ENCODE assay signal across 8 cellular contexts in the genomic region with DNA sequence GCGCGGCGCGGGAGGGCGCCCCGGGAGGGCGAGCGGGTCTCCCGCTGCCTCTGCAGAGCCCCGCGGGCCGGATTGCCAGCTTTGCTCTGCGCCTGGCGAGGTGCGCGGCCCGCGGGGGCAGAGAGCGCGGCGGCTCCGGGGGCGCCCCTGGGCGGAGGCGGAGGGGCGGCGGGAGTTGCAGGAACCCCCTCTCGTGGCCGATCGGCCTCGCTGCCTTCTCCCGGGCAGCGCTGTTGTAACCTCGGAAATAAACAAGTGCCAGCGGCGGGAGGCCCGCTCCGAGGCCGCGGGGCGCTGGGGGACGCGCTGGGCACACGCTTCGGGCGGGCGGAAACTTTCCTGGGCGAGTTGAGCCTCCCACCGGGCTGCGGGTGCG. TPM values are rescaled to one million over a fixed set of nuclear protein-coding genes. Genes with fewer than 3 reads are reported as not detected.
A peak's percentile ranks its signal among the peaks of the same experiment; 100 is the strongest.
DNase-seq lines count a peak whose midpoint lies in the region; TF ChIP-seq lines count a peak whose summit lies in the region.

No MANE protein-coding gene starts in this region.

- DNase-seq in Ammon's horn (ENCODE audit: low spot score) (peak; percentile 31), LHCN-M2 (ENCODE audit: low read depth) (peak; percentile 34), esophagus muscularis mucosa (ENCODE audit: extremely low spot score) (no peak), adrenal gland (no peak), NAMALWA (ENCODE audit: low spot score) (no peak), SIG-M5 (lab: John Stamatoyannopoulos, UW) (no peak)
- DNase-seq in activated naive CD4-positive, alpha-beta T cell treated with Interleukin-2 at 50 U/mL for 16 hours, result no peak

- peaks cover 3% of the 10 kb centered on the region for H3K36me3 Mint-ChIP-seq in nephron (ENCODE audit: low read depth)

- peak overlapping the region in 2 of 3 experiments; percentile 51 to 63 for H3K4me3 Mint-ChIP-seq in nephron

- TF ChIP-seq CTCF in esophagus muscularis mucosa (IDR thresholded peaks at IDR 0.05) (peak in 1 of 3 experiments; percentile 30), nephron (IDR thresholded peaks at IDR 0.05; ENCODE audit: unreplicated experiment in 3 of 3) (peak; percentile 26 to 35 (median 30)), adrenal gland (IDR thresholded peaks at IDR 0.05) (no peak)

- H3K4me3 ChIP-seq in esophagus muscularis mucosa (peak overlapping the region; percentile 53 to 59 (median 54)), adrenal gland (no peak overlapping the region)

- H3K27me3 Mint-ChIP-seq in nephron (ENCODE audit: low read depth), result peaks cover 73% of the 10 kb centered on the region

- H3K27ac Mint-ChIP-seq in nephron, result no peak overlapping the region

- H3K36me3 ChIP-seq in esophagus muscularis mucosa (no peaks in the 10 kb centered on the region), adrenal gland (replicated peaks in 1 of 2) (no peaks in the 10 kb centered on the region)

- H3K27ac ChIP-seq in esophagus muscularis mucosa (replicated peaks in 1 of 4) (no peak overlapping the region), adrenal gland (no peak overlapping the region)

- peaks cover 0 to 77% (median 7%) of the 10 kb centered on the region in 4 donors for H3K27me3 ChIP-seq in esophagus muscularis mucosa
- H3K27me3 ChIP-seq in adrenal gland, result peaks cover 60% of the 10 kb centered on the region

- TF ChIP-seq EP300 in esophagus muscularis mucosa (IDR thresholded peaks at IDR 0.05), result no peak

- peaks cover 6% of the 10 kb centered on the region for H3K4me1 Mint-ChIP-seq in nephron

- H3K9me3 ChIP-seq in esophagus muscularis mucosa, result no peaks in the 10 kb centered on the region
- H3K9me3 ChIP-seq in adrenal gland (replicated peaks in 1 of 3), result no peaks in the 10 kb centered on the region

- peaks cover 3 to 28% (median 24%) of the 10 kb centered on the region in 4 donors for H3K4me1 ChIP-seq in esophagus muscularis mucosa
- no peaks in the 10 kb centered on the region for H3K4me1 ChIP-seq in adrenal gland (replicated peaks in 1 of 2)

- intact Hi-C loops in esophagus muscularis mucosa (cut with DNase I), result no loop called here
- intact Hi-C loops in adrenal gland (cut with DNase I), result no loop called here

- WGBS in esophagus muscularis mucosa, result 0% methylated on average over 13 of the region's 51 CpGs
- 0 to 1% (median 0%) methylated on average over 2 to 51 of the region's 51 CpGs; no CpG with 5 or more reads in 1 of the 4 donors for WGBS in adrenal gland, 4 donors

- TF ChIP-seq POLR2A in esophagus muscularis mucosa (IDR thresholded peaks at IDR 0.05; ENCODE audit: low read depth) (no peak), adrenal gland (IDR thresholded peaks at IDR 0.05) (no peak)

- H3K9me3 Mint-ChIP-seq in nephron, result peaks cover 4% of the 10 kb centered on the region

RNA-seq across cellular contexts. Expression of gene CDH4, which starts 1.2 kb away (rescaled TPM):
- total RNA-seq in LHCN-M2 (2014; rRNA removed), result 0.98 and 1.3 TPM in 2 replicates
- polyA plus RNA-seq in LHCN-M2 (2012), result 2.4 TPM
- total RNA-seq in esophagus muscularis mucosa, result 1 to 10 TPM in 1 of 4 donors, under 1 TPM in 3; 0.42 to 1.3 (median 0.48) TPM
- under 1 TPM in 5 of 8 donors, not detected in 3; 0.08 to 0.53 (median 0.13) TPM for total RNA-seq in adrenal gland
- under 1 TPM; 0.11 to 0.40 (median 0.20) TPM for polyA plus RNA-seq in adrenal gland

Comparison
In these comparisons a context has a peak if more than half of its experiments do, and no peak if none do; other contexts are left out.
1. DNase-seq: peak in Ammon's horn (single experiment) and LHCN-M2 (single experiment); none in esophagus muscularis mucosa (single experiment), adrenal gland (0 of 7), NAMALWA (single experiment), SIG-M5 (single experiment) and activated naive CD4-positive, alpha-beta T cell treated with Interleukin-2 at 50 U/mL for 16 hours (single experiment).
2. H3K4me3 ChIP-seq: peak in esophagus muscularis mucosa (4 of 4); none in adrenal gland (0 of 4).
3. CTCF ChIP-seq: peak in nephron (3 of 3); none in adrenal gland (0 of 6).